1 cellular context compared by ENCODE assay signal in the genomic region with DNA sequence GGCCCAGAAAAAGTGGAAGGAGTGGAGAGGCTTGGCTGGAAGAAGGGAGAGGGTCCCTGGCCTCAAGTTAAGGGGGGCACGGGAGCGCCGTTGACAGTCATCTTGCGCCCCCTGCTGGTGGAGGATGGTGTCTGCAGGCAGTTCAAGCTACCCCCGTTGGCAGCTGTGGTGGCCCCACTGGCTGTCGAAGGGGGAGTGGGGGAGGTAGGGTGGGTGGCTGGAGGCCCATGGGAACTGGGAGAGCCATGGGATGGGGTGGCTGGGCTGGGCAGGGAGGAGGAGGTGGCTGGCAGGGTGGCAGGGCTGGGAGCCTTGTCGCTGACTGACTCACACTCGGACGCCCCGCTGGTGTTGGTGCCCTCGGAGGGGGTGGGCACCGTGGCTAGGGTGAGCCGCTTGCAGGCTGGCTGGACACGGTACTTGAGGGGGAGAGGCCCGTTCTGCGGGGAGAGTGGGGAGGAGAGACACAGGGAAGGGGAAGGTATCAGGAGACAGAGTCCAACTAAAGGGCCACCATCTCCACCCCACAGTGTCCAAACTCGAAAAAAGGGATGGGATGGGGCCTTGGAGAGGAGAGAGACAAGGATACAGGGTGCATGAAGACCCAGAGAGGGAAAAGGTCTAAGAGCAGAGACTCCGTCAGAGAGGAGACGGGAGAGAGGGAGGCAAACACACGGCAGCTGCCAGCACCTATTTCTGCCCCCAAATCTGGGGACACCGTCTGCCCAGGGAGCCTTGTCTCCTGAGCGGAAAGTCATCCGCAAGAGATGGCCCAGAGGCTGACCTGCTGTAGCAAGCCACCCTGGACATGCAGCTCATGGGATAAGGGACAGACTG.
TF ChIP-seq lines count a peak whose summit lies in the region.

No MANE protein-coding gene starts in this region.

TF ChIP-seq in K562, 482 proteins besides CTCF, POLR2A, EP300 and RAD21 (continues in another document):
- TF ChIP-seq MYNN (IDR thresholded peaks at IDR 0.05): peak; percentile 29; the same call in 1 of the 2 replicates
- TF ChIP-seq MYNN (CRISPR knock-in tag; IDR thresholded peaks at IDR 0.05): no peak
- TF ChIP-seq, protein P1, sequence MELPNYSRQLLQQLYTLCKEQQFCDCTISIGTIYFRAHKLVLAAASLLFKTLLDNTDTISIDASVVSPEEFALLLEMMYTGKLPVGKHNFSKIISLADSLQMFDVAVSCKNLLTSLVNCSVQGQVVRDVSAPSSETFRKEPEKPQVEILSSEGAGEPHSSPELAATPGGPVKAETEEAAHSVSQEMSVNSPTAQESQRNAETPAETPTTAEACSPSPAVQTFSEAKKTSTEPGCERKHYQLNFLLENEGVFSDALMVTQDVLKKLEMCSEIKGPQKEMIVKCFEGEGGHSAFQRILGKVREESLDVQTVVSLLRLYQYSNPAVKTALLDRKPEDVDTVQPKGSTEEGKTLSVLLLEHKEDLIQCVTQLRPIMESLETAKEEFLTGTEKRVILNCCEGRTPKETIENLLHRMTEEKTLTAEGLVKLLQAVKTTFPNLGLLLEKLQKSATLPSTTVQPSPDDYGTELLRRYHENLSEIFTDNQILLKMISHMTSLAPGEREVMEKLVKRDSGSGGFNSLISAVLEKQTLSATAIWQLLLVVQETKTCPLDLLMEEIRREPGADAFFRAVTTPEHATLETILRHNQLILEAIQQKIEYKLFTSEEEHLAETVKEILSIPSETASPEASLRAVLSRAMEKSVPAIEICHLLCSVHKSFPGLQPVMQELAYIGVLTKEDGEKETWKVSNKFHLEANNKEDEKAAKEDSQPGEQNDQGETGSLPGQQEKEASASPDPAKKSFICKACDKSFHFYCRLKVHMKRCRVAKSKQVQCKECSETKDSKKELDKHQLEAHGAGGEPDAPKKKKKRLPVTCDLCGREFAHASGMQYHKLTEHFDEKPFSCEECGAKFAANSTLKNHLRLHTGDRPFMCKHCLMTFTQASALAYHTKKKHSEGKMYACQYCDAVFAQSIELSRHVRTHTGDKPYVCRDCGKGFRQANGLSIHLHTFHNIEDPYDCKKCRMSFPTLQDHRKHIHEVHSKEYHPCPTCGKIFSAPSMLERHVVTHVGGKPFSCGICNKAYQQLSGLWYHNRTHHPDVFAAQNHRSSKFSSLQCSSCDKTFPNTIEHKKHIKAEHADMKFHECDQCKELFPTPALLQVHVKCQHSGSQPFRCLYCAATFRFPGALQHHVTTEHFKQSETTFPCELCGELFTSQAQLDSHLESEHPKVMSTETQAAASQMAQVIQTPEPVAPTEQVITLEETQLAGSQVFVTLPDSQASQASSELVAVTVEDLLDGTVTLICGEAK (IDR thresholded peaks at IDR 0.05): no peak
- TF ChIP-seq, protein P1 (CRISPR knock-in tag; IDR thresholded peaks at IDR 0.05): no peak
- TF ChIP-seq NELFE (IDR thresholded peaks at IDR 0.05; ENCODE audit: insufficient read depth, insufficient read length): no peak
- TF ChIP-seq MTA1 (IDR thresholded peaks at IDR 0.05; ENCODE audit: borderline replicate concordance): 0 out of 2 replicates have a peak, but pooled peaks have one; percentile 19
- TF ChIP-seq ARID2 (IDR thresholded peaks at IDR 0.05): peak; percentile 89
- no peak for TF ChIP-seq ZNF436 (CRISPR knock-in tag; IDR thresholded peaks at IDR 0.05)
- TF ChIP-seq POLR2H (tag; IDR thresholded peaks at IDR 0.05; ENCODE audit: low read depth): no peak
- peak; percentile 43; the same call in 1 of the 2 replicates for TF ChIP-seq CREM (IDR thresholded peaks at IDR 0.05; ENCODE audit: low read depth)
- peak; percentile 53 for TF ChIP-seq RBFOX2 (IDR thresholded peaks at IDR 0.05; ENCODE audit: low read depth, low read length)
- 0 out of 2 replicates have a peak, but pooled peaks have one; percentile 8 for TF ChIP-seq ARID1B (IDR thresholded peaks at IDR 0.05)
- no peak for TF ChIP-seq ETV6 (IDR thresholded peaks at IDR 0.05; ENCODE audit: borderline replicate concordance in 1 of 2, low read depth in 2 of 2, low read length in 1 of 2)
- TF ChIP-seq ETV6 (CRISPR knock-in tag; IDR thresholded peaks at IDR 0.05; ENCODE audit: borderline replicate concordance): no peak
- TF ChIP-seq BRD9 (IDR thresholded peaks at IDR 0.05; ENCODE audit: low read depth, partially characterized antibody): peak; percentile 68
- TF ChIP-seq PRMT5 (CRISPR knock-in tag; IDR thresholded peaks at IDR 0.05): no peak
- TF ChIP-seq SMC3 (conservative IDR thresholded peaks at IDR 0.05; ENCODE audit: insufficient read depth, low read depth, low read length): peak; percentile 72
- TF ChIP-seq, protein P2, sequence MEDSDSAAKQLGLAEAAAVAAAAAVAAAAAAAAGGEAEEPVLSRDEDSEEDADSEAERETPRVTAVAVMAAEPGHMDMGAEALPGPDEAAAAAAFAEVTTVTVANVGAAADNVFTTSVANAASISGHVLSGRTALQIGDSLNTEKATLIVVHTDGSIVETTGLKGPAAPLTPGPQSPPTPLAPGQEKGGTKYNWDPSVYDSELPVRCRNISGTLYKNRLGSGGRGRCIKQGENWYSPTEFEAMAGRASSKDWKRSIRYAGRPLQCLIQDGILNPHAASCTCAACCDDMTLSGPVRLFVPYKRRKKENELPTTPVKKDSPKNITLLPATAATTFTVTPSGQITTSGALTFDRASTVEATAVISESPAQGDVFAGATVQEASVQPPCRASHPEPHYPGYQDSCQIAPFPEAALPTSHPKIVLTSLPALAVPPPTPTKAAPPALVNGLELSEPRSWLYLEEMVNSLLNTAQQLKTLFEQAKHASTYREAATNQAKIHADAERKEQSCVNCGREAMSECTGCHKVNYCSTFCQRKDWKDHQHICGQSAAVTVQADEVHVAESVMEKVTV (CRISPR knock-in tag; IDR thresholded peaks at IDR 0.05): peak; percentile 59; the same call in 1 of the 2 replicates
- no peak for TF ChIP-seq GATAD2B (IDR thresholded peaks at IDR 0.05; ENCODE audit: borderline replicate concordance)
- TF ChIP-seq, protein P3, sequence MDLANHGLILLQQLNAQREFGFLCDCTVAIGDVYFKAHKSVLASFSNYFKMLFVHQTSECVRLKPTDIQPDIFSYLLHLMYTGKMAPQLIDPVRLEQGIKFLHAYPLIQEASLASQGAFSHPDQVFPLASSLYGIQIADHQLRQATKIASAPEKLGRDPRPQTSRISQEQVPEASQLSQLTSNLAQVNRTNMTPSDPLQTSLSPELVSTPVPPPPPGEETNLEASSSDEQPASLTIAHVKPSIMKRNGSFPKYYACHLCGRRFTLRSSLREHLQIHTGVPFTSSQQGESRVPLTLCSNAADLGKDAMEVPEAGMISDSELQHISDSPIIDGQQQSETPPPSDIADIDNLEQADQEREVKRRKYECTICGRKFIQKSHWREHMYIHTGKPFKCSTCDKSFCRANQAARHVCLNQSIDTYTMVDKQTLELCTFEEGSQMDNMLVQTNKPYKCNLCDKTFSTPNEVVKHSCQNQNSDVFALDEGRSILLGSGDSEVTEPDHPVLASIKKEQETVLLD (IDR thresholded peaks at IDR 0.05): no peak
- TF ChIP-seq SMARCE1 (IDR thresholded peaks at IDR 0.05): 0 out of 2 replicates have a peak, but pooled peaks have one; percentile 34
- TF ChIP-seq U2AF1 (optimal IDR thresholded peaks at IDR 0.05; ENCODE audit: low read depth, low read length): no peak
- peak; percentile 61; the same call in 1 of the 2 replicates for TF ChIP-seq XRCC5 (IDR thresholded peaks at IDR 0.05; ENCODE audit: low read depth, low read length)
- TF ChIP-seq, protein P4, sequence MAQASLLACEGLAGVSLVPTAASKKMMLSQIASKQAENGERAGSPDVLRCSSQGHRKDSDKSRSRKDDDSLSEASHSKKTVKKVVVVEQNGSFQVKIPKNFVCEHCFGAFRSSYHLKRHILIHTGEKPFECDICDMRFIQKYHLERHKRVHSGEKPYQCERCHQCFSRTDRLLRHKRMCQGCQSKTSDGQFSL (CRISPR knock-in tag; IDR thresholded peaks at IDR 0.05): 0 out of 2 replicates have a peak, but pooled peaks have one; percentile 28
- TF ChIP-seq, protein P4 (tag; IDR thresholded peaks at IDR 0.05): no peak
- peak; percentile 62 for TF ChIP-seq SMARCA4 (IDR thresholded peaks at IDR 0.05)
- TF ChIP-seq CC2D1A (IDR thresholded peaks at IDR 0.05): peak; percentile 79
- TF ChIP-seq, protein P5, sequence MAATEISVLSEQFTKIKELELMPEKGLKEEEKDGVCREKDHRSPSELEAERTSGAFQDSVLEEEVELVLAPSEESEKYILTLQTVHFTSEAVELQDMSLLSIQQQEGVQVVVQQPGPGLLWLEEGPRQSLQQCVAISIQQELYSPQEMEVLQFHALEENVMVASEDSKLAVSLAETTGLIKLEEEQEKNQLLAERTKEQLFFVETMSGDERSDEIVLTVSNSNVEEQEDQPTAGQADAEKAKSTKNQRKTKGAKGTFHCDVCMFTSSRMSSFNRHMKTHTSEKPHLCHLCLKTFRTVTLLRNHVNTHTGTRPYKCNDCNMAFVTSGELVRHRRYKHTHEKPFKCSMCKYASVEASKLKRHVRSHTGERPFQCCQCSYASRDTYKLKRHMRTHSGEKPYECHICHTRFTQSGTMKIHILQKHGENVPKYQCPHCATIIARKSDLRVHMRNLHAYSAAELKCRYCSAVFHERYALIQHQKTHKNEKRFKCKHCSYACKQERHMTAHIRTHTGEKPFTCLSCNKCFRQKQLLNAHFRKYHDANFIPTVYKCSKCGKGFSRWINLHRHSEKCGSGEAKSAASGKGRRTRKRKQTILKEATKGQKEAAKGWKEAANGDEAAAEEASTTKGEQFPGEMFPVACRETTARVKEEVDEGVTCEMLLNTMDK (IDR thresholded peaks at IDR 0.05; ENCODE audit: borderline replicate concordance, insufficient read depth, low read depth, low read length, poor library complexity, severe bottlenecking): peak; percentile 89
- peak; percentile 71 for TF ChIP-seq POLR2G (IDR thresholded peaks at IDR 0.05; ENCODE audit: low read depth, low read length)
- peak; percentile 94 for TF ChIP-seq ZBTB7A (IDR thresholded peaks at IDR 0.05; ENCODE audit: borderline replicate concordance, control insufficient read depth, low read depth, low read length)
- TF ChIP-seq BHLHE40 (IDR thresholded peaks at IDR 0.05; ENCODE audit: low read length): peak; percentile 37; the same call in 1 of the 2 replicates
- peak; percentile 36 for TF ChIP-seq FIP1L1 (IDR thresholded peaks at IDR 0.05; ENCODE audit: low read depth, low read length, poor library complexity, severe bottlenecking)
- TF ChIP-seq MAFF (IDR thresholded peaks at IDR 0.05; ENCODE audit: low read length): no peak
- TF ChIP-seq, protein P6, sequence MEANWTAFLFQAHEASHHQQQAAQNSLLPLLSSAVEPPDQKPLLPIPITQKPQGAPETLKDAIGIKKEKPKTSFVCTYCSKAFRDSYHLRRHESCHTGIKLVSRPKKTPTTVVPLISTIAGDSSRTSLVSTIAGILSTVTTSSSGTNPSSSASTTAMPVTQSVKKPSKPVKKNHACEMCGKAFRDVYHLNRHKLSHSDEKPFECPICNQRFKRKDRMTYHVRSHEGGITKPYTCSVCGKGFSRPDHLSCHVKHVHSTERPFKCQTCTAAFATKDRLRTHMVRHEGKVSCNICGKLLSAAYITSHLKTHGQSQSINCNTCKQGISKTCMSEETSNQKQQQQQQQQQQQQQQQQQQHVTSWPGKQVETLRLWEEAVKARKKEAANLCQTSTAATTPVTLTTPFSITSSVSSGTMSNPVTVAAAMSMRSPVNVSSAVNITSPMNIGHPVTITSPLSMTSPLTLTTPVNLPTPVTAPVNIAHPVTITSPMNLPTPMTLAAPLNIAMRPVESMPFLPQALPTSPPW (CRISPR knock-in tag; IDR thresholded peaks at IDR 0.05): peak; percentile 73
- no peak for TF ChIP-seq POLR2AphosphoS5 (IDR thresholded peaks at IDR 0.05; ENCODE audit: control insufficient read depth, insufficient read depth, low read depth, low read length)
- TF ChIP-seq, protein P7, sequence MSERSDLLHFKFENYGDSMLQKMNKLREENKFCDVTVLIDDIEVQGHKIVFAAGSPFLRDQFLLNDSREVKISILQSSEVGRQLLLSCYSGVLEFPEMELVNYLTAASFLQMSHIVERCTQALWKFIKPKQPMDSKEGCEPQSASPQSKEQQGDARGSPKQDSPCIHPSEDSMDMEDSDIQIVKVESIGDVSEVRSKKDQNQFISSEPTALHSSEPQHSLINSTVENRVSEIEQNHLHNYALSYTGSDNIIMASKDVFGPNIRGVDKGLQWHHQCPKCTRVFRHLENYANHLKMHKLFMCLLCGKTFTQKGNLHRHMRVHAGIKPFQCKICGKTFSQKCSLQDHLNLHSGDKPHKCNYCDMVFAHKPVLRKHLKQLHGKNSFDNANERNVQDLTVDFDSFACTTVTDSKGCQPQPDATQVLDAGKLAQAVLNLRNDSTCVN (CRISPR knock-in tag; IDR thresholded peaks at IDR 0.05): peak; percentile 77; the same call in 1 of the 2 replicates
- peak in 1 of 2 experiments; percentile 24; a peak in 1 of 4 replicates for TF ChIP-seq MAZ (CRISPR knock-in tag; conservative IDR thresholded peaks at IDR 0.05 in 1 of 2, IDR thresholded peaks at IDR 0.05 in 1 of 2)
- TF ChIP-seq, protein P8, sequence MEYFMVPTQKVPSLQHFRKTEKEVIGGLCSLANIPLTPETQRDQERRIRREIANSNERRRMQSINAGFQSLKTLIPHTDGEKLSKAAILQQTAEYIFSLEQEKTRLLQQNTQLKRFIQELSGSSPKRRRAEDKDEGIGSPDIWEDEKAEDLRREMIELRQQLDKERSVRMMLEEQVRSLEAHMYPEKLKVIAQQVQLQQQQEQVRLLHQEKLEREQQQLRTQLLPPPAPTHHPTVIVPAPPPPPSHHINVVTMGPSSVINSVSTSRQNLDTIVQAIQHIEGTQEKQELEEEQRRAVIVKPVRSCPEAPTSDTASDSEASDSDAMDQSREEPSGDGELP (CRISPR knock-in tag; IDR thresholded peaks at IDR 0.05; ENCODE audit: borderline replicate concordance): peak; percentile 54; the same call in 1 of the 2 replicates
- peak; percentile 34; the same call in 1 of the 2 replicates for TF ChIP-seq SMARCA5 (IDR thresholded peaks at IDR 0.05)
